ENCODE assay signal across 11 cellular contexts in genomic region chr3:151087648-151088047, GRCh38. TPM values are rescaled to one million over a fixed set of nuclear protein-coding genes. Genes with fewer than 3 reads are reported as not detected.
A peak's percentile ranks its signal among the peaks of the same experiment; 100 is the strongest.
DNase-seq lines count a peak whose midpoint lies in the region; ATAC-seq and TF ChIP-seq lines count a peak whose summit lies in the region.
"Had no signal": no experiment of that assay in that cellular context is flagged by ENCODE, and none has a peak within 500 bp of the region (broad histone marks: within the 10 kb centered on the region; RNA-seq: fewer than 3 reads in every experiment).

No MANE protein-coding gene starts in this region.

- H3K27me3 ChIP-seq in HUES48 (ENCODE audit: control insufficient read depth, insufficient read depth, low read length) (peaks cover 18% of the 10 kb centered on the region), body of pancreas (no peaks in the 10 kb centered on the region)

- intact Hi-C loops in body of pancreas (cut with DNase I): no loop called here

- 15 to 27% methylated on average over 1 of the region's 2 CpGs for WGBS in mesodermal cell (ENCODE audit: insufficient coverage in 2 of 2), 2 experiments
- WGBS in body of pancreas, 2 donors: 80 to 91% methylated on average over 2 of the region's 2 CpGs

- TF ChIP-seq POLR2A in body of pancreas (IDR thresholded peaks at IDR 0.05): no peak

- H3K9ac ChIP-seq in HUES48 (ENCODE audit: low read depth, low read length): no peak overlapping the region

- H3K27ac ChIP-seq in HUES48 (ENCODE audit: low read depth, low read length) (no peak overlapping the region), mesodermal cell (ENCODE audit: low read depth, low read length, severe bottlenecking) (no peak overlapping the region), body of pancreas (no peak overlapping the region)
- H3K27ac ChIP-seq: RWPE1 had no signal

- H3K27me3 Mint-ChIP-seq in activated T-helper 17 cell treated with anti-CD3 and anti-CD28 coated beads, Interleukin-2, amount 50 U/mL, for 72 hours: peaks cover 27% of the 10 kb centered on the region

- H3K36me3 ChIP-seq in HUES48 (ENCODE audit: control insufficient read depth, insufficient read depth, low read length): no peaks in the 10 kb centered on the region
- H3K36me3 ChIP-seq in mesodermal cell (ENCODE audit: control insufficient read depth, insufficient read depth, low read length): no peaks in the 10 kb centered on the region
- no peaks in the 10 kb centered on the region for H3K36me3 ChIP-seq in body of pancreas (replicated peaks in 1 of 2; ENCODE audit: insufficient read depth in 1 of 2, low read depth in 2 of 2)

- ATAC-seq in activated T-helper 17 cell treated with anti-CD3 and anti-CD28 coated beads, Interleukin-2, amount 50 U/mL, for 72 hours (replicated peaks): no peak
- ATAC-seq in GM18511 (IDR thresholded peaks at IDR 0.05; ENCODE audit: unreplicated experiment) (no peak), body of pancreas (no peak), GM21367 (IDR thresholded peaks at IDR 0.05; ENCODE audit: unreplicated experiment) (no peak), GM21526 (IDR thresholded peaks at IDR 0.05; ENCODE audit: low FRiP score, unreplicated experiment) (no peak)

- H3K4me1 ChIP-seq in HUES48 (ENCODE audit: control insufficient read depth, insufficient read depth, low read length) (peaks cover 36% of the 10 kb centered on the region), mesodermal cell (ENCODE audit: control insufficient read depth, insufficient read depth, low read length, poor library complexity, severe bottlenecking) (peaks cover 3% of the 10 kb centered on the region), body of pancreas (peaks cover 27% of the 10 kb centered on the region)

- peak overlapping the region; percentile 76 for H3K4me3 Mint-ChIP-seq in activated T-helper 17 cell treated with anti-CD3 and anti-CD28 coated beads, Interleukin-2, amount 50 U/mL, for 72 hours

- H3K4me3 ChIP-seq in HUES48 (ENCODE audit: low read depth, low read length): peak overlapping the region; percentile 74
- H3K4me3 ChIP-seq in mesodermal cell (ENCODE audit: extremely low read depth, insufficient read depth, low read length, poor library complexity, severe bottlenecking): peak overlapping the region; percentile 84
- H3K4me3 ChIP-seq in body of pancreas: no peak overlapping the region

- no peaks in the 10 kb centered on the region for H3K9me3 Mint-ChIP-seq in activated T-helper 17 cell treated with anti-CD3 and anti-CD28 coated beads, Interleukin-2, amount 50 U/mL, for 72 hours

- H3K9me3 ChIP-seq in HUES48 (ENCODE audit: control insufficient read depth, insufficient read depth, low read length) (no peaks in the 10 kb centered on the region), mesodermal cell (ENCODE audit: control insufficient read depth, low read length) (no peaks in the 10 kb centered on the region), body of pancreas (no peaks in the 10 kb centered on the region)

- DNase-seq in COR-L47 (lab: John Stamatoyannopoulos, UW): peak; percentile 51
- DNase-seq in body of pancreas: no peak
- DNase-seq: activated CD4-positive, alpha-beta T cell treated with anti-CD3 and anti-CD28 coated beads for 4 hours; EL had no signal

- peaks cover 3% of the 10 kb centered on the region for H3K4me1 Mint-ChIP-seq in activated T-helper 17 cell treated with anti-CD3 and anti-CD28 coated beads, Interleukin-2, amount 50 U/mL, for 72 hours

- no peak for TF ChIP-seq CTCF in body of pancreas (IDR thresholded peaks at IDR 0.05)

- H3K27ac Mint-ChIP-seq in activated T-helper 17 cell treated with anti-CD3 and anti-CD28 coated beads, Interleukin-2, amount 50 U/mL, for 72 hours: no peak overlapping the region

- no peaks in the 10 kb centered on the region for H3K36me3 Mint-ChIP-seq in activated T-helper 17 cell treated with anti-CD3 and anti-CD28 coated beads, Interleukin-2, amount 50 U/mL, for 72 hours (ENCODE audit: low read depth)

RNA-seq across cellular contexts. Expression of gene MED12L, which starts 2.2 kb away (rescaled TPM):
- 1 to 10 TPM; 3.3 to 6.4 TPM for total RNA-seq in activated T-helper 17 cell treated with anti-CD3 and anti-CD28 coated beads, Interleukin-2, amount 50 U/mL, for 72 hours
- polyA plus RNA-seq in mesodermal cell (2013, experiment 1 of 2): 5.4 TPM
- 3.1 TPM for polyA plus RNA-seq in mesodermal cell (2013, experiment 2 of 2)
- under 1 TPM; 0.33 to 0.78 TPM for total RNA-seq in body of pancreas

Comparison
In these comparisons a context has a peak if more than half of its experiments do, and no peak if none do; other contexts are left out.
1. H3K4me3 ChIP-seq: peak in HUES48 (single experiment) and mesodermal cell (single experiment); none in body of pancreas (0 of 2).